ENCODE assay signal across 1 cellular context in genomic region chr4:24067367-24067766, GRCh38.
TF ChIP-seq lines count a peak whose summit lies in the region.

No MANE protein-coding gene starts in this region.

TF ChIP-seq in A549, 52 proteins besides CTCF, POLR2A, EP300 and RAD21 (continued from another document):
- TF ChIP-seq BCL3 (IDR thresholded peaks at IDR 0.05) (no peak), NFE2L2 (conservative IDR thresholded peaks at IDR 0.05; ENCODE audit: low read length) (no peak), ZSCAN20 (CRISPR knock-in tag; IDR thresholded peaks at IDR 0.05) (no peak), EHMT2 (IDR thresholded peaks at IDR 0.05; ENCODE audit: low read depth) (no peak), BHLHE40 (IDR thresholded peaks at IDR 0.05; ENCODE audit: low read depth, low read length) (no peak), ATOH8 (CRISPR knock-in tag; IDR thresholded peaks at IDR 0.05; ENCODE audit: low read depth) (no peak), HOXB13 (CRISPR knock-in tag; IDR thresholded peaks at IDR 0.05; ENCODE audit: low read depth) (no peak)
TF ChIP-seq in A549: peak in this region for 0.
